13 cellular contexts compared by ENCODE assay signal in genomic region chr6:27662770-27663169, GRCh38.
"Had no signal": no experiment of that assay in that cellular context is flagged by ENCODE, and none has a peak within 500 bp of the region (broad histone marks: within the 10 kb centered on the region; RNA-seq: fewer than 3 reads in every experiment).

No MANE protein-coding gene starts in this region.

- H3K4me1 ChIP-seq: testis had no signal

- H3K27ac Mint-ChIP-seq: activated CD4-positive, alpha-beta memory T cell treated with anti-CD3 and anti-CD28 coated beads for 36 hours; activated naive CD4-positive, alpha-beta T cell treated with anti-CD3 and anti-CD28 coated beads, Interleukin-2, amount 50 U/mL, for 72 hours; brain; stimulated activated naive CD8-positive, alpha-beta T cell treated with anti-CD3 and anti-CD28 coated beads, Interleukin-15, Interleukin-2, amounts not matched to agents 100 ng/mL and 50 ng/mL, for 24 hours had no signal

- H3K27ac ChIP-seq: hepatocyte, testis had no signal

- H3K4me3 ChIP-seq: hepatocyte had no signal

- H3K27me3 ChIP-seq: testis had no signal

- H3K9me3 ChIP-seq: testis had no signal

- ATAC-seq: activated naive CD4-positive, alpha-beta T cell treated with anti-CD3 and anti-CD28 coated beads, Interleukin-2, amount 50 U/mL, for 72 hours; activated T-cell treated with anti-CD3 and anti-CD28 coated beads, Interleukin-2, amount 50 U/mL, for 4 hours had no signal

- H3K9me3 Mint-ChIP-seq: activated CD4-positive, alpha-beta memory T cell treated with anti-CD3 and anti-CD28 coated beads for 36 hours; activated T-cell treated with anti-CD3 and anti-CD28 coated beads, Interleukin-2, amount 50 U/mL, for 4 hours; stimulated activated naive CD8-positive, alpha-beta T cell treated with anti-CD3 and anti-CD28 coated beads, Interleukin-15, Interleukin-2, amounts not matched to agents 100 ng/mL and 50 ng/mL, for 24 hours had no signal

- H3K4me3 Mint-ChIP-seq: activated CD4-positive, alpha-beta memory T cell treated with anti-CD3 and anti-CD28 coated beads for 36 hours; activated T-cell treated with anti-CD3 and anti-CD28 coated beads, Interleukin-2, amount 50 U/mL, for 4 hours; stimulated activated naive CD8-positive, alpha-beta T cell treated with anti-CD3 and anti-CD28 coated beads, Interleukin-15, Interleukin-2, amounts not matched to agents 100 ng/mL and 50 ng/mL, for 24 hours had no signal

- H2AFZ ChIP-seq: hepatocyte had no signal

- H3K36me3 Mint-ChIP-seq: activated CD4-positive, alpha-beta memory T cell treated with anti-CD3 and anti-CD28 coated beads for 36 hours; brain had no signal

- H3K79me2 ChIP-seq: hepatocyte had no signal

- H3K4me2 ChIP-seq: hepatocyte had no signal

- DNase-seq: activated CD4-positive, alpha-beta memory T cell treated with anti-CD3 and anti-CD28 coated beads for 36 hours; activated CD4-positive, alpha-beta T cell treated with anti-CD3 and anti-CD28 coated beads for 1 hour; activated effector memory CD4-positive, alpha-beta T cell treated with anti-CD3 and anti-CD28 coated beads, Interleukin-2, amount 50 U/mL, for 16 hours; activated T-cell treated with anti-CD3 and anti-CD28 coated beads, Interleukin-2, amount 50 U/mL, for 4 hours; amygdala; erythroblast; retina; stimulated activated CD4-positive, alpha-beta T cell treated with anti-CD3 and anti-CD28 coated beads, Interleukin-4, amount 100 ng/mL, for 1 hour; testis had no signal
